ENCODE assay signal across 8 cellular contexts in the genomic region with DNA sequence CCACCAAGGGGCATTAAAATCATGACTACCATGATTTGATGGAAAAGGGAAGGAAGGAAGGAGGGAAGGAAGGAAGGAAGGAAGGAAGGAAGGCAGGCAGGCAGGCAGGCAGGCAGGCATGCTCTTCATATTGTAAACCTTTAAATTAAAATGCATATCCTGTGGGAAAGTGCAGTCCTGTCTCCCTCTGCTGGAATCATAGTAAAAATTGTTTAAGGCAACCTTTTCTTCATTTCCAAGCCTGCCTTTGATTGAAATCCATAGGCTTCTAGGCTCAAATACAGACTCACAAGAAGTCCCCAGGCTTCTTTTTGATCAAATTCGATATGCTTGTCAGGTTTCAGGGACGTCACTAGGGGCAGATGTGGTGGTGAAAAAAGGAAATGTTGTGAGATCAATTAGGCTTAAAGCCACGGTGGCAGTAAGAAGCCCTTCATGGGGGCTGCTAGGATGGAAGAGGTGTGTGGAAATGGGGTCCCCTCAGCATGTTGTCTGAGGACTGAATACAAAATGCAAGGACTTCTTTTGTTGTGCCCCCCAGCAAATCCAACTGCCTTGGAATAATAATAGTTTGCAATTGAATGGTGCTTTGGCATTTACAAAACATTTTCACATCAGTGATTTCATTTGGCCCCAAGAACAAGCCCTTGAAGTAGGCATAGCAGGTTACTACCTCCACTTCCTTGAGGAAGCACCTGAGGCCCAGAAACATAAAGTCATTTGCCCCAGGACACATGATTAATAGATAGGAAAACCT. TPM values are rescaled to one million over a fixed set of nuclear protein-coding genes. Genes with fewer than 3 reads are reported as not detected.
DNase-seq lines count a peak whose midpoint lies in the region; ATAC-seq and TF ChIP-seq lines count a peak whose summit lies in the region.

No MANE protein-coding gene starts in this region.

- TF ChIP-seq CTCF in brain (conservative IDR thresholded peaks at IDR 0.05) (peak; percentile 83 to 84), right lobe of liver (IDR thresholded peaks at IDR 0.05) (peak; percentile 40 to 59 (median 50))

- intact Hi-C loops in right lobe of liver (cut with DNase I) = loop anchor here in 1 of 2 donors (10.0 kb wide), 2 partner anchors 128 to 268 kb away; a partner anchor contains a TSS

- peaks cover 4% of the 10 kb centered on the region for H3K27me3 Mint-ChIP-seq in brain

- H3K36me3 ChIP-seq in H7 (replicated peaks; ENCODE audit: control insufficient read depth, insufficient read depth, low read length) = no peaks in the 10 kb centered on the region
- no peaks in the 10 kb centered on the region for H3K36me3 ChIP-seq in right lobe of liver

- H3K9me3 ChIP-seq in right lobe of liver = no peaks in the 10 kb centered on the region

- H3K4me3 ChIP-seq in H7 (ENCODE audit: insufficient read depth, low read depth, low read length) = no peak overlapping the region
- H3K4me3 ChIP-seq in right lobe of liver = no peak overlapping the region

- H3K27ac Mint-ChIP-seq in brain = peak overlapping the region; percentile 3 to 61 (median 46)

- peak; percentile 54 for DNase-seq in CD1c-positive myeloid dendritic cell (ENCODE audit: extremely low spot score)
- peak; percentile 50 for DNase-seq in H7
- peak; percentile 47 to 66 for DNase-seq in NCI-H524 (lab: John Stamatoyannopoulos, UW)
- no peak for DNase-seq in right lobe of liver

- WGBS in right lobe of liver (ENCODE audit: insufficient coverage, low coverage, low lambda C conversion rate, missing lambda C conversion rate) = 12% methylated on average over 3 of the region's 3 CpGs

- H3K4me1 Mint-ChIP-seq in brain = peaks cover 17% of the 10 kb centered on the region

- TF ChIP-seq POLR2A in right lobe of liver (IDR thresholded peaks at IDR 0.05) = no peak

- H3K27me3 ChIP-seq in H7 (ENCODE audit: control insufficient read depth, insufficient read depth, low read length) = no peaks in the 10 kb centered on the region
- no peaks in the 10 kb centered on the region for H3K27me3 ChIP-seq in right lobe of liver

- H3K27ac ChIP-seq in right lobe of liver = no peak overlapping the region

- ATAC-seq in right lobe of liver = peak; percentile 77 to 92 (median 86)
- no peak for ATAC-seq in GM19035 (IDR thresholded peaks at IDR 0.05; ENCODE audit: unreplicated experiment)
- no peak for ATAC-seq in GM18858 (IDR thresholded peaks at IDR 0.05; ENCODE audit: unreplicated experiment)
- ATAC-seq in GM21390 (IDR thresholded peaks at IDR 0.05; ENCODE audit: unreplicated experiment) = no peak

- H3K4me1 ChIP-seq in right lobe of liver = no peaks in the 10 kb centered on the region

- H3K4me3 Mint-ChIP-seq in brain = peak overlapping the region in 2 of 5 experiments; percentile 4 to 8

- H3K9me3 Mint-ChIP-seq in brain = peaks cover 3 to 9% (median 4%) of the 10 kb centered on the region in 5 experiments

- no peaks in the 10 kb centered on the region for H3K36me3 Mint-ChIP-seq in brain

RNA-seq across cellular contexts. Expression of a gene that starts 25.6 kb away (rescaled TPM):
- total RNA-seq in H7 (2014; rRNA removed; shearing (Covaris generic)) = 0.07 and 0.10 TPM in 2 replicates
- not detected for polyA plus RNA-seq in brain (ENCODE audit: insufficient read depth, low read depth, low replicate concordance)
- not detected for total RNA-seq in right lobe of liver

Comparison
In these comparisons a context has a peak if more than half of its experiments do, and no peak if none do; other contexts are left out.
1. DNase-seq: peak in CD1c-positive myeloid dendritic cell (single experiment), H7 (single experiment) and NCI-H524 (2 of 2); none in right lobe of liver (0 of 3).
2. ATAC-seq: peak in right lobe of liver (4 of 4); none in GM19035 (single experiment), GM18858 (single experiment) and GM21390 (single experiment).